In genomic region chr3:162119651-162120050, GRCh38 we compare ENCODE assay signal across 21 cellular contexts.
DNase-seq lines count a peak whose midpoint lies in the region; ATAC-seq and TF ChIP-seq lines count a peak whose summit lies in the region.
"Had no signal": no experiment of that assay in that cellular context is flagged by ENCODE, and none has a peak within 500 bp of the region (broad histone marks: within the 10 kb centered on the region; RNA-seq: fewer than 3 reads in every experiment).

No MANE protein-coding gene starts in this region.

- H3K4me2 ChIP-seq in GM23248 (ENCODE audit: unreplicated experiment) = no peak overlapping the region
- no peak overlapping the region for H3K4me2 ChIP-seq in SU-DHL-6 (ENCODE audit: low read depth, low read length, poor library complexity, severe bottlenecking)
- H3K4me2 ChIP-seq: A549; BLaER1 treated with 17β-estradiol and CSF1 and Interleukin-3, amounts not matched to agents 10 nM and 100 nM had no signal

- WGBS in GM23248 (ENCODE audit: low coverage in 1 of 2, low lambda C conversion rate in 2 of 2, missing lambda C conversion rate in 2 of 2), 2 experiments = 55 to 57% methylated on average over 2 of the region's 2 CpGs

- H3K79me2 ChIP-seq in GM23248 (ENCODE audit: insufficient read depth) (no peaks in the 10 kb centered on the region), SU-DHL-6 (ENCODE audit: insufficient read depth, low read length) (no peaks in the 10 kb centered on the region)

- intact Hi-C loops in Right ventricle myocardium superior (cut with DNase I) (no loop called here), Right ventricle myocardium inferior (cut with DNase I) (no loop called here)

- no peaks in the 10 kb centered on the region for H3K36me3 ChIP-seq in GM23248 (ENCODE audit: low read depth)
- H3K36me3 ChIP-seq in SU-DHL-6 (ENCODE audit: low read length) = no peaks in the 10 kb centered on the region
- H3K36me3 ChIP-seq: BE2C; BLaER1 treated with 17β-estradiol and CSF1 and Interleukin-3, amounts not matched to agents 10 nM and 100 nM; HAP-1 had no signal

- no peak for TF ChIP-seq CTCF in SU-DHL-6 (IDR thresholded peaks at IDR 0.05; ENCODE audit: insufficient read depth, low read length, poor library complexity, severe bottlenecking)

- H3K9me2 ChIP-seq in GM23248 (ENCODE audit: insufficient read depth) (no peaks in the 10 kb centered on the region), SU-DHL-6 (replicated peaks; ENCODE audit: insufficient read depth, low read length) (no peaks in the 10 kb centered on the region)

- no peaks in the 10 kb centered on the region for H4K20me1 ChIP-seq in GM23248 (ENCODE audit: insufficient read depth)
- no peaks in the 10 kb centered on the region for H4K20me1 ChIP-seq in SU-DHL-6 (ENCODE audit: low read depth, low read length)
- H4K20me1 ChIP-seq: BLaER1 treated with 17β-estradiol and CSF1 and Interleukin-3, amounts not matched to agents 10 nM and 100 nM had no signal

- H3K27ac ChIP-seq in GM23248 = no peak overlapping the region
- H3K27ac ChIP-seq in SU-DHL-6 (ENCODE audit: low read depth, low read length) = no peak overlapping the region
- H3K27ac ChIP-seq: A549; BLaER1 treated with 17β-estradiol and CSF1 and Interleukin-3, amounts not matched to agents 10 nM and 100 nM had no signal

- H3F3A ChIP-seq in GM23248 (ENCODE audit: insufficient read depth) (no peaks in the 10 kb centered on the region), SU-DHL-6 (ENCODE audit: insufficient read depth) (peaks cover 10% of the 10 kb centered on the region)

- H3K9me3 ChIP-seq in GM23248 (ENCODE audit: low read depth) (no peaks in the 10 kb centered on the region), SU-DHL-6 (ENCODE audit: insufficient read depth, low read length) (no peaks in the 10 kb centered on the region)
- H3K9me3 ChIP-seq: A549, BE2C, HAP-1 had no signal

- in situ Hi-C loops in GM23248 (cut with MboI) = no loop called here

- H3K9ac ChIP-seq in GM23248 (no peak overlapping the region), SU-DHL-6 (ENCODE audit: low read length) (no peak overlapping the region)
- H3K9ac ChIP-seq: BLaER1 treated with 17β-estradiol and CSF1 and Interleukin-3, amounts not matched to agents 10 nM and 100 nM had no signal

- H3K4me3 ChIP-seq in GM23248 (no peak overlapping the region), SU-DHL-6 (ENCODE audit: insufficient read depth, low read length, poor library complexity, severe bottlenecking) (no peak overlapping the region)
- H3K4me3 ChIP-seq: A549; BLaER1 treated with 17β-estradiol and CSF1 and Interleukin-3, amounts not matched to agents 10 nM and 100 nM; GM12878; HAP-1 had no signal

- ATAC-seq in Right ventricle myocardium superior (ENCODE audit: poor library complexity) = peak; percentile 55
- ATAC-seq in Right ventricle myocardium inferior = no peak
- no peak for ATAC-seq in GM18502 (IDR thresholded peaks at IDR 0.05; ENCODE audit: poor library complexity, unreplicated experiment)
- ATAC-seq: A549, GM12878 had no signal

- DNase-seq in Right ventricle myocardium superior = no peak
- DNase-seq in Right ventricle myocardium inferior (ENCODE audit: missing footprints) = no peak
- no peak for DNase-seq in GM23248
- DNase-seq in NCI-H526 (lab: John Stamatoyannopoulos, UW) = no peak
- DNase-seq: 8988T; ACHN; AML-193; BE2C; CD4-positive, alpha-beta T cell; CD8-positive, alpha-beta memory T cell; DMS 273 treated with DMSO at 0.1 percent for 48 hours; DMS79; EL; GDM1; GOT3 had no signal

- H2AFZ ChIP-seq in GM23248 (0 out of 2 replicates have a peak overlapping the region, but pooled peaks have one; percentile 12), SU-DHL-6 (ENCODE audit: low read depth, low read length, severe bottlenecking) (peak overlapping the region; percentile 65)

- H3K27me3 ChIP-seq in GM23248 (replicated peaks; ENCODE audit: insufficient read depth) (no peaks in the 10 kb centered on the region), SU-DHL-6 (ENCODE audit: low read length) (no peaks in the 10 kb centered on the region)
- H3K27me3 ChIP-seq: BE2C; BLaER1 treated with 17β-estradiol and CSF1 and Interleukin-3, amounts not matched to agents 10 nM and 100 nM had no signal

- H3K4me1 ChIP-seq in GM23248 (ENCODE audit: insufficient read depth) = no peaks in the 10 kb centered on the region
- H3K4me1 ChIP-seq: A549; BE2C; BLaER1 treated with 17β-estradiol and CSF1 and Interleukin-3, amounts not matched to agents 10 nM and 100 nM had no signal
